8 cellular contexts compared by ENCODE assay signal in genomic region chr2:238203973-238204683, GRCh38. TPM values are rescaled to one million over a fixed set of nuclear protein-coding genes. Genes with fewer than 3 reads are reported as not detected.
DNase-seq lines count a peak whose midpoint lies in the region; ATAC-seq lines count a peak whose summit lies in the region.

No MANE protein-coding gene starts in this region.

- H3K9me3 Mint-ChIP-seq in activated naive CD8-positive, alpha-beta T cell (ENCODE audit: low read depth), result no peaks in the 10 kb centered on the region
- no peaks in the 10 kb centered on the region for H3K9me3 Mint-ChIP-seq in immature natural killer cell

- peak; percentile 13 for ATAC-seq in GM19043 (IDR thresholded peaks at IDR 0.05; ENCODE audit: low read depth, unreplicated experiment)
- peak; percentile 14 for ATAC-seq in HG03520 (IDR thresholded peaks at IDR 0.05; ENCODE audit: unreplicated experiment)

- H3K27me3 Mint-ChIP-seq in activated naive CD8-positive, alpha-beta T cell, result no peaks in the 10 kb centered on the region
- peaks cover 2 to 24% (median 18%) of the 10 kb centered on the region in 3 donors for H3K27me3 Mint-ChIP-seq in immature natural killer cell (ENCODE audit: low read depth in 3 of 3)

- peak in 2 of 3 donors; percentile 17 to 19 for DNase-seq in immature natural killer cell
- no peak for DNase-seq in SW480 (ENCODE audit: low spot score)
- no peak for DNase-seq in activated CD8-positive, alpha-beta memory T cell treated with anti-CD3 and anti-CD28 coated beads, Interleukin-2, amount 50 U/mL, for 4 hours
- DNase-seq in NCI-H1092 (lab: John Stamatoyannopoulos, UW), result no peak

- H3K4me1 Mint-ChIP-seq in activated naive CD8-positive, alpha-beta T cell (ENCODE audit: low read depth), result peaks cover 38% of the 10 kb centered on the region
- peaks cover 47 to 49% of the 10 kb centered on the region in 2 donors for H3K4me1 Mint-ChIP-seq in immature natural killer cell

- peaks cover 3% of the 10 kb centered on the region for H3K36me3 Mint-ChIP-seq in activated naive CD8-positive, alpha-beta T cell
- H3K36me3 Mint-ChIP-seq in immature natural killer cell, result no peaks in the 10 kb centered on the region

- peak overlapping the region; percentile 97 for H3K27ac ChIP-seq in temporal lobe (ENCODE audit: low read depth, low read length)

- peak overlapping the region; percentile 95 for H3K27ac Mint-ChIP-seq in activated naive CD8-positive, alpha-beta T cell
- H3K27ac Mint-ChIP-seq in immature natural killer cell, result peak overlapping the region; percentile 91 to 95 (median 93)

- peak overlapping the region; percentile 85 for H3K4me3 Mint-ChIP-seq in activated naive CD8-positive, alpha-beta T cell
- H3K4me3 Mint-ChIP-seq in immature natural killer cell, result peak overlapping the region; percentile 76 to 88 (median 86)

RNA-seq across cellular contexts. Expression of gene ILKAP, which starts 0.6 kb away (rescaled TPM):
- polyA plus RNA-seq in immature natural killer cell, result 10 to 100 TPM; 59.2 to 82.8 (median 59.3) TPM
- total RNA-seq in temporal lobe, result 44.7 TPM

RNA-seq across cellular contexts. Expression of gene HES6, which starts 35.7 kb away (rescaled TPM):
- 10 to 100 TPM; 27.3 to 36.5 (median 34.5) TPM for polyA plus RNA-seq in immature natural killer cell
- 87.8 TPM for total RNA-seq in temporal lobe

RNA-seq across cellular contexts. Expression of gene ERFE, which starts 45.4 kb away (rescaled TPM):
- polyA plus RNA-seq in immature natural killer cell, result 1 to 10 TPM; 4.6 to 6.2 (median 5.7) TPM
- 0.74 TPM for total RNA-seq in temporal lobe

Comparison
In these comparisons a context has a peak if more than half of its experiments do, and no peak if none do; other contexts are left out.
1. DNase-seq: peak in immature natural killer cell (2 of 3); none in SW480 (single experiment), activated CD8-positive, alpha-beta memory T cell treated with anti-CD3 and anti-CD28 coated beads, Interleukin-2, amount 50 U/mL, for 4 hours (single experiment) and NCI-H1092 (single experiment).